In genomic region chr1:98988906-98989603, GRCh38 we compare ENCODE assay signal across 16 cellular contexts. TPM values are rescaled to one million over a fixed set of nuclear protein-coding genes. Genes with fewer than 3 reads are reported as not detected.
DNase-seq lines count a peak whose midpoint lies in the region; ATAC-seq and FAIRE-seq lines count a peak whose summit lies in the region.
"Had no signal": no experiment of that assay in that cellular context is flagged by ENCODE, and none has a peak within 500 bp of the region (broad histone marks: within the 10 kb centered on the region; RNA-seq: fewer than 3 reads in every experiment).

No MANE protein-coding gene starts in this region.

- peak; percentile 44 for FAIRE-seq in GM18507 (lab: Jason Lieb, UNC)
- FAIRE-seq: urothelium cell line had no signal

- no peak for DNase-seq in GM18507 (ENCODE audit: extremely low spot score, insufficient read length, low read depth)
- DNase-seq in iris pigment epithelial cell (ENCODE audit: low read depth): peak; percentile 18
- no peak for DNase-seq in NCI-H345 (lab: John Stamatoyannopoulos, UW)
- no peak for DNase-seq in activated effector memory CD4-positive, alpha-beta T cell treated with anti-CD3 and anti-CD28 coated beads, Interleukin-2, amount 50 U/mL, for 16 hours
- DNase-seq in SK-N-DZ (ENCODE audit: low spot score): no peak
- DNase-seq: effector CD4-positive, alpha-beta T cell; GDM1; mammary epithelial cell; NCI-H187; NCI-H510A treated with DMSO at 0.1 percent for 48 hours; PC-3; stimulated activated naive B cell treated with anti-CD40 and anti-IgM and Interleukin-4, amounts not matched to agents 10 μg/mL and 1 μg/mL and 100 μg/mL, for 72 hours had no signal

- ATAC-seq in GM21619 (IDR thresholded peaks at IDR 0.05; ENCODE audit: unreplicated experiment) (peak; percentile 70), HG03354 (IDR thresholded peaks at IDR 0.05; ENCODE audit: poor library complexity, severe bottlenecking, unreplicated experiment) (peak; percentile 74), GM21447 (IDR thresholded peaks at IDR 0.05; ENCODE audit: unreplicated experiment) (no peak)
- ATAC-seq: PC-3; stimulated activated naive B cell treated with anti-CD40 and anti-IgM and Interleukin-4, amounts not matched to agents 10 μg/mL and 1 μg/mL and 100 μg/mL, for 72 hours had no signal

RNA-seq across cellular contexts. Expression of gene PLPPR5, which starts 15.6 kb away (rescaled TPM):
- polyA plus RNA-seq in SK-N-DZ (2014; cell fraction: cytosol; rRNA removed): 9.6 and 14.9 TPM in 2 replicates
- 4.1 and 4.6 TPM in 2 replicates for polyA plus RNA-seq in SK-N-DZ (2014; cell fraction: nucleus; rRNA removed)
